27 cellular contexts compared by ENCODE assay signal in genomic region chr4:98055800-98056501, GRCh38.
DNase-seq lines count a peak whose midpoint lies in the region; ATAC-seq, FAIRE-seq and TF ChIP-seq lines count a peak whose summit lies in the region.
"Had no signal": no experiment of that assay in that cellular context is flagged by ENCODE, and none has a peak within 500 bp of the region (broad histone marks: within the 10 kb centered on the region; RNA-seq: fewer than 3 reads in every experiment).

No MANE protein-coding gene starts in this region.

- no peak overlapping the region for H3K23ac ChIP-seq in mesendoderm (ENCODE audit: low read length)

- in situ Hi-C loops in GM12878 (cut with MboI) = no loop called here

- DNase-seq in A673 (ENCODE audit: low spot score) = peak; percentile 3
- DNase-seq in HT1080 (ENCODE audit: low read depth) = peak; percentile 21
- DNase-seq in GM12878 (ENCODE audit: low read depth, low spot score) = no peak
- DNase-seq in mesendoderm = peak; percentile 3
- no peak for DNase-seq in SHP77 (lab: John Stamatoyannopoulos, UW)
- DNase-seq in D341Med (ENCODE audit: low spot score) = no peak
- DNase-seq: ACHN; activated CD4-positive, alpha-beta T cell treated with anti-CD3 and anti-CD28 coated beads, Interleukin-2, amount 10 ng/mL, durations not matched to agents 7 days and 5 days; activated gamma-delta T cell; activated T-cell treated with anti-CD3 and anti-CD28 coated beads, Interleukin-2, amount 50 U/mL, for 24 hours; dermis blood vessel endothelial cell; DMS53; GDM1; hippocampal formation; left ventricle myocardium inferior; naive B cell; NCI-H1105; NCI-H2029; NCI-H226; occipital lobe; stimulated activated CD4-positive, alpha-beta T cell treated with anti-CD3 and anti-CD28 coated beads, Interleukin-15, amount 100 ng/mL, for 24 hours; stimulated activated naive CD8-positive, alpha-beta T cell treated with anti-CD3 and anti-CD28 coated beads, Interleukin-15, Interleukin-2, amounts not matched to agents 100 U/mL and 50 U/mL, for 24 hours; testis had no signal

- 29% methylated on average over 7 of the region's 7 CpGs for WGBS in GM12878 (ENCODE audit: insufficient coverage, insufficient replicate concordance, low lambda C conversion rate, missing lambda C conversion rate)
- WGBS in mesendoderm (ENCODE audit: extremely low coverage, insufficient coverage, low lambda C conversion rate) = no CpG with 5 or more reads among the region's 7 CpGs

- H3K79me1 ChIP-seq in mesendoderm (ENCODE audit: low read length) = no peaks in the 10 kb centered on the region

- H2BK120ac ChIP-seq in mesendoderm (ENCODE audit: low read depth, low read length) = no peak overlapping the region

- no peak overlapping the region for H3K27ac ChIP-seq in A673 (ENCODE audit: low read depth, low read length, poor library complexity, severe bottlenecking)
- H3K27ac ChIP-seq in GM12878 (ENCODE audit: control insufficient read depth, insufficient read depth) = no peak overlapping the region
- no peak overlapping the region for H3K27ac ChIP-seq in mesendoderm (ENCODE audit: low read depth, low read length)
- H3K27ac ChIP-seq: left ventricle myocardium inferior, RWPE1, testis, vagina had no signal

- H3K4me3 ChIP-seq in A673 (ENCODE audit: low read depth, low read length, poor library complexity, severe bottlenecking) (no peak overlapping the region), GM12878 (no peak overlapping the region), mesendoderm (ENCODE audit: low read length) (no peak overlapping the region)
- H3K4me3 ChIP-seq: left ventricle myocardium inferior, testis, vagina had no signal

- no peak overlapping the region for H2AK5ac ChIP-seq in mesendoderm (ENCODE audit: low read length)

- no peak for FAIRE-seq in GM12878 (lab: Jason Lieb, UNC)

- TF ChIP-seq CTCF in A673 (conservative IDR thresholded peaks at IDR 0.05; ENCODE audit: low read depth, low read length) (no peak), GM12878 (IDR thresholded peaks at IDR 0.05 in 2 of 3, conservative IDR thresholded peaks at IDR 0.05 in 1 of 3; ENCODE audit: control insufficient read depth in 2 of 3, extremely low read depth in 1 of 3, insufficient read depth in 1 of 3, low read depth in 3 of 3, low read length in 3 of 3) (no peak)

- H3K9me3 ChIP-seq in A673 (ENCODE audit: low read depth, low read length, poor library complexity, severe bottlenecking) = no peaks in the 10 kb centered on the region
- no peaks in the 10 kb centered on the region for H3K9me3 ChIP-seq in GM12878 (replicated peaks; ENCODE audit: control insufficient read depth, insufficient read depth, low read length)
- H3K9me3 ChIP-seq: testis, vagina had no signal

- no peaks in the 10 kb centered on the region for H3K36me3 ChIP-seq in A673 (ENCODE audit: insufficient read depth, low read length, poor library complexity, severe bottlenecking)
- no peaks in the 10 kb centered on the region for H3K36me3 ChIP-seq in GM12878 (ENCODE audit: control insufficient read depth in 2 of 2, insufficient read depth in 2 of 2, low read length in 1 of 2)
- H3K36me3 ChIP-seq in mesendoderm (ENCODE audit: control insufficient read depth, insufficient read depth, low read length) = no peaks in the 10 kb centered on the region
- H3K36me3 ChIP-seq: left ventricle myocardium inferior, vagina had no signal

- H4K20me1 ChIP-seq in GM12878 (ENCODE audit: control insufficient read depth, insufficient read depth) = no peaks in the 10 kb centered on the region

- ATAC-seq in GM12878 (peak; percentile 55), GM21447 (IDR thresholded peaks at IDR 0.05; ENCODE audit: unreplicated experiment) (no peak), HG02938 (IDR thresholded peaks at IDR 0.05; ENCODE audit: unreplicated experiment) (no peak)
- ATAC-seq: stimulated activated naive CD8-positive, alpha-beta T cell treated with anti-CD3 and anti-CD28 coated beads, Interleukin-15, Interleukin-2, amounts not matched to agents 100 U/mL and 50 U/mL, for 24 hours had no signal

- no peak for TF ChIP-seq RAD21 in GM12878 (IDR thresholded peaks at IDR 0.05; ENCODE audit: insufficient read depth, low read depth, low read length)

- no peak overlapping the region for H2BK15ac ChIP-seq in mesendoderm (replicated peaks; ENCODE audit: low read depth)

- POLR2A ChIA-PET in A673 (lab: Charles Lee; ENCODE audit: low non-redundant PET) (no interaction called here), GM12878 (lab: Charles Lee) (no interaction called here)

- H3K56ac ChIP-seq in mesendoderm (ENCODE audit: low read length) = no peak overlapping the region

- no peak overlapping the region for H3K4ac ChIP-seq in mesendoderm (ENCODE audit: low read depth, low read length)

- SMC1A ChIA-PET in GM12878 (lab: Charles Lee; ENCODE audit: uncharacterized antibody, unreplicated experiment) = no interaction called here

- BruUV-seq in A673 (replicated peaks; lab: Mats Ljungman, UMichigan) (no TSS peak), GM12878 (replicated peaks; lab: Mats Ljungman, UMichigan) (no TSS peak)

- H4K5ac ChIP-seq in mesendoderm (ENCODE audit: low read length) = no peak overlapping the region

- H3K4me2 ChIP-seq in GM12878 (ENCODE audit: control insufficient read depth, insufficient read depth) = no peak overlapping the region
- no peak overlapping the region for H3K4me2 ChIP-seq in mesendoderm (ENCODE audit: low read length)

- no peak overlapping the region for H2BK5ac ChIP-seq in mesendoderm (ENCODE audit: low read length)

- no peak overlapping the region for H4K8ac ChIP-seq in mesendoderm (ENCODE audit: low read depth, low read length)

- no peak overlapping the region for H2AFZ ChIP-seq in GM12878 (ENCODE audit: control insufficient read depth, low read depth, low read length)

- no peaks in the 10 kb centered on the region for H3K27me3 ChIP-seq in A673 (replicated peaks; ENCODE audit: insufficient read depth, low read depth, low read length, poor library complexity)
- H3K27me3 ChIP-seq in GM12878 (replicated peaks in 1 of 2; ENCODE audit: control insufficient read depth in 2 of 2, insufficient read depth in 2 of 2, low read length in 1 of 2) = no peaks in the 10 kb centered on the region
- no peaks in the 10 kb centered on the region for H3K27me3 ChIP-seq in mesendoderm (ENCODE audit: insufficient read depth, low read length, poor library complexity)
- H3K27me3 ChIP-seq: testis, vagina had no signal

- RAD21 ChIA-PET in GM12878 (lab: Charles Lee; ENCODE audit: unreplicated experiment) = no interaction called here

- no peak for TF ChIP-seq EP300 in GM12878 (IDR thresholded peaks at IDR 0.05; ENCODE audit: borderline replicate concordance in 1 of 2, control insufficient read depth in 1 of 2, low read depth in 2 of 2, low read length in 2 of 2)

- H3K79me2 ChIP-seq in GM12878 (ENCODE audit: control insufficient read depth, insufficient read depth, low read length) (no peaks in the 10 kb centered on the region), mesendoderm (ENCODE audit: control insufficient read depth, insufficient read depth, low read length) (no peaks in the 10 kb centered on the region)

- TF ChIP-seq POLR2A in GM12878 (IDR thresholded peaks at IDR 0.05; ENCODE audit: low read depth, low read length) = no peak

- intact Hi-C loops in A673 (cut with micrococcal nuclease; ENCODE audit: unreplicated experiment) = no loop called here
- intact Hi-C loops in GM12878 (cut with micrococcal nuclease; ENCODE audit: unreplicated experiment) = no loop called here

- CTCF ChIA-PET in A673 (lab: Charles Lee) = no interaction called here
- CTCF ChIA-PET in GM12878 (lab: Yijun Ruan, JAX) = interaction anchor here (0.6 kb wide), 1 partner anchor 1093 kb away, joined by 3 read pairs; no protein-coding TSS in a partner anchor

- no peak overlapping the region for H3K18ac ChIP-seq in mesendoderm (ENCODE audit: low read length)

- H3K9ac ChIP-seq in GM12878 (ENCODE audit: control insufficient read depth, insufficient read depth, low read length) = no peak overlapping the region
- H3K9ac ChIP-seq in mesendoderm (ENCODE audit: low read length) = no peak overlapping the region

- H3K4me1 ChIP-seq in A673 (ENCODE audit: insufficient read depth, low read length, poor library complexity, severe bottlenecking) (no peaks in the 10 kb centered on the region), GM12878 (ENCODE audit: control insufficient read depth, insufficient read depth, low read length) (no peaks in the 10 kb centered on the region), mesendoderm (ENCODE audit: control insufficient read depth, low read depth, low read length) (no peaks in the 10 kb centered on the region)
- H3K4me1 ChIP-seq: left ventricle myocardium inferior, testis, vagina had no signal

TF ChIP-seq in GM12878, 131 proteins besides CTCF, POLR2A, EP300 and RAD21:
- TF ChIP-seq NR2C2 (IDR thresholded peaks at IDR 0.05; ENCODE audit: borderline replicate concordance, control insufficient read depth, insufficient read length, low read depth) = no peak
- no peak for TF ChIP-seq WRNIP1 (IDR thresholded peaks at IDR 0.05; ENCODE audit: borderline replicate concordance, low read depth, low read length)
- no peak for TF ChIP-seq MTA3 (IDR thresholded peaks at IDR 0.05; ENCODE audit: borderline replicate concordance, low read length)
- TF ChIP-seq SMARCA5 (IDR thresholded peaks at IDR 0.05) = no peak
- no peak for TF ChIP-seq ASH2L (IDR thresholded peaks at IDR 0.05; ENCODE audit: borderline replicate concordance, low read depth)
- no peak for TF ChIP-seq IKZF1 (conservative IDR thresholded peaks at IDR 0.05)
- no peak for TF ChIP-seq TBL1XR1 (IDR thresholded peaks at IDR 0.05; ENCODE audit: low read depth, low read length)
- TF ChIP-seq CREB1 (IDR thresholded peaks at IDR 0.05; ENCODE audit: low read depth) = no peak

Comparison
In these comparisons a context has a peak if more than half of its experiments do, and no peak if none do; other contexts are left out.
1. DNase-seq: peak in A673 (single experiment), HT1080 (single experiment) and mesendoderm (single experiment); none in GM12878 (single experiment), SHP77 (0 of 2) and D341Med (single experiment).